ENCODE assay signal across 8 cellular contexts in the genomic region with DNA sequence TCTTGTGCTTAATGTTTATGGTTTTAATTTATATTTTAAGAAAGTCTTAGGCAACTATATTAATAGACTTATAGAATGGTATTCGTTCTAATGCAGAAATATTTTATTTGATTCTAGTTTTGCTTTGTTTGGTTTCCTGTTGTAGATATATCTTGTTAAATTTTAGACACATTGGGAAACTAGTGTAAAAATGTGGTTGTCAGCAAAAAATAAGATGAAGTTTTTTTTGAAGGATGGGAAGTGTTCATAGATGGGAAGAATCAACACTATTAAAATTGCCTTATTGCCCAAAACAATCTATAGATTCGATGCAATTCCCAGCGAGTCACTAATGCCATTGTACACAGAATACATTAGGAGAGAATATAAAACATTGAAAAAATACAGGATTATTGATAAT.
"Had no signal": no experiment of that assay in that cellular context is flagged by ENCODE, and none has a peak within 500 bp of the region (broad histone marks: within the 10 kb centered on the region; RNA-seq: fewer than 3 reads in every experiment).

No MANE protein-coding gene starts in this region.

- ATAC-seq: GM12878 had no signal

- H3K4me3 ChIP-seq: GM12878 had no signal

- DNase-seq: GDM1, GF-D8 had no signal

- FAIRE-seq: G401.6, GM12878, GM12891, GM12892, GM18507, GM19239 had no signal
